Comparison of ENCODE assay signal across 22 cellular contexts in genomic region chr5:56313004-56313531, GRCh38.
"Had no signal": no experiment of that assay in that cellular context is flagged by ENCODE, and none has a peak within 500 bp of the region (broad histone marks: within the 10 kb centered on the region; RNA-seq: fewer than 3 reads in every experiment).

No MANE protein-coding gene starts in this region.

- DNase-seq: activated CD4-positive, alpha-beta T cell treated with anti-CD3 and anti-CD28 coated beads for 4 hours; activated CD8-positive, alpha-beta memory T cell treated with anti-CD3 and anti-CD28 coated beads for 24 hours; activated CD8-positive, alpha-beta memory T cell treated with anti-CD3 and anti-CD28 coated beads, Interleukin-2, amount 50 U/mL, for 48 hours; activated naive CD8-positive, alpha-beta T cell treated with anti-CD3 and anti-CD28 coated beads, Interleukin-2, amount 10 ng/mL, durations not matched to agents 7 days and 5 days; amygdala; caudate nucleus; dorsolateral prefrontal cortex; immature natural killer cell; kidney glomerular epithelial cell; mesenchymal stem cell; naive thymus-derived CD4-positive, alpha-beta T cell; ovary; psoas muscle; right cardiac atrium; stimulated activated CD8-positive, alpha-beta memory T cell treated with anti-CD3 and anti-CD28 coated beads, Interleukin-4, amount 100 ng/mL, for 48 hours; stimulated activated naive CD8-positive, alpha-beta T cell treated with anti-CD3 and anti-CD28 coated beads, Interleukin-15, amount 100 ng/mL, for 72 hours; SW 1271; transverse colon; uterus; WERI-Rb-1 had no signal

- H3K27ac ChIP-seq: dorsolateral prefrontal cortex, ovary, psoas muscle, skin epidermis, suprapubic skin, transverse colon, uterus, WERI-Rb-1 had no signal

- H3K4me3 ChIP-seq: dorsolateral prefrontal cortex, ovary, psoas muscle, skin epidermis, suprapubic skin, transverse colon, uterus had no signal

- H3K27ac Mint-ChIP-seq: activated naive CD8-positive, alpha-beta T cell treated with anti-CD3 and anti-CD28 coated beads, Interleukin-2, amount 10 ng/mL, durations not matched to agents 7 days and 5 days; immature natural killer cell; stimulated activated naive CD8-positive, alpha-beta T cell treated with anti-CD3 and anti-CD28 coated beads, Interleukin-15, amount 100 ng/mL, for 72 hours had no signal

- H3K4me1 Mint-ChIP-seq: immature natural killer cell had no signal

- H3K36me3 Mint-ChIP-seq: immature natural killer cell had no signal

- H3K9me3 Mint-ChIP-seq: activated naive CD8-positive, alpha-beta T cell treated with anti-CD3 and anti-CD28 coated beads, Interleukin-2, amount 10 ng/mL, durations not matched to agents 7 days and 5 days; immature natural killer cell; stimulated activated naive CD8-positive, alpha-beta T cell treated with anti-CD3 and anti-CD28 coated beads, Interleukin-15, amount 100 ng/mL, for 72 hours had no signal

- H3K4me3 Mint-ChIP-seq: activated naive CD8-positive, alpha-beta T cell treated with anti-CD3 and anti-CD28 coated beads, Interleukin-2, amount 10 ng/mL, durations not matched to agents 7 days and 5 days; immature natural killer cell; naive thymus-derived CD4-positive, alpha-beta T cell; stimulated activated naive CD8-positive, alpha-beta T cell treated with anti-CD3 and anti-CD28 coated beads, Interleukin-15, amount 100 ng/mL, for 72 hours had no signal

- H3K9me3 ChIP-seq: ovary, psoas muscle, suprapubic skin, transverse colon, uterus had no signal

- H3K4me1 ChIP-seq: psoas muscle, suprapubic skin, transverse colon had no signal

- ATAC-seq: naive thymus-derived CD4-positive, alpha-beta T cell; psoas muscle; right cardiac atrium; stimulated activated naive CD8-positive, alpha-beta T cell treated with anti-CD3 and anti-CD28 coated beads, Interleukin-15, amount 100 ng/mL, for 72 hours had no signal

- H3K36me3 ChIP-seq: ovary, suprapubic skin, transverse colon, uterus, WERI-Rb-1 had no signal

- H3K27me3 Mint-ChIP-seq: naive thymus-derived CD4-positive, alpha-beta T cell; stimulated activated naive CD8-positive, alpha-beta T cell treated with anti-CD3 and anti-CD28 coated beads, Interleukin-15, amount 100 ng/mL, for 72 hours had no signal

- H3K27me3 ChIP-seq: ovary, suprapubic skin, transverse colon, uterus had no signal
